8 cellular contexts compared by ENCODE assay signal in the genomic region with DNA sequence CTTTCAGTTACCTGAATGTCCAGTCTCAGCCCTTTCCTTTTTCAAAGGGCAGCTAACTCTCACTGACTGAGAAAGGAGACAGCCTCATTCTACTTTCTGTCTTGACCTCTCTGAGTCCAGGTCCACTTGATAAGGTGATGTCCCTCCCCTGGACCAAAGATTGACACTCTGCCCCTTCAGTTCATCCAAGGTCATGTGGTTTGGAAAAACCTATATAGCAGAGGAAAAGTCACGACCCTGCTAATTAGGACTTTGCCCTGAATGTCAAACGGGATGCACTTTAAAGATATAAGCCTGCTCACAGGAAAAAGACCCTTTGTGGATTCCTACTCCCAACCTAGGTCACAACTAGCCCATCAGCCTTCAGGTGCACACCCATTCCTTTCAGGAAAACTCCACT.
"Had no signal": no experiment of that assay in that cellular context is flagged by ENCODE, and none has a peak within 500 bp of the region (broad histone marks: within the 10 kb centered on the region; RNA-seq: fewer than 3 reads in every experiment).

No MANE protein-coding gene starts in this region.

- H3K36me3 Mint-ChIP-seq: IgD-negative memory B cell had no signal

- H3K4me3 Mint-ChIP-seq: HFFc6, IgD-negative memory B cell had no signal

- H3K9me3 ChIP-seq: HAP-1 had no signal

- DNase-seq: GOT3, H7, HFFc6, KG1 had no signal

- H3K4me3 ChIP-seq: HAP-1 had no signal

- H3K4me1 Mint-ChIP-seq: IgD-negative memory B cell had no signal

- ATAC-seq: HCT116 had no signal

- H3K36me3 ChIP-seq: HAP-1 had no signal

- H3K9me3 Mint-ChIP-seq: HFFc6, IgD-negative memory B cell had no signal

- FAIRE-seq: HTR-8/SVneo had no signal

- H3K27ac Mint-ChIP-seq: HFFc6, IgD-negative memory B cell had no signal
